8 cellular contexts compared by ENCODE assay signal in genomic region chr19:13115936-13116281, GRCh38. TPM values are rescaled to one million over a fixed set of nuclear protein-coding genes. Genes with fewer than 3 reads are reported as not detected.
DNase-seq lines count a peak whose midpoint lies in the region; ATAC-seq and TF ChIP-seq lines count a peak whose summit lies in the region.

No MANE protein-coding gene starts in this region.

- H3K27me3 ChIP-seq in SU-DHL-6 (ENCODE audit: low read length) = no peaks in the 10 kb centered on the region
- no peaks in the 10 kb centered on the region for H3K27me3 ChIP-seq in sigmoid colon

- peaks cover 0 to 49% (median 43%) of the 10 kb centered on the region in 4 donors for H3K4me1 ChIP-seq in sigmoid colon

- no peak for ATAC-seq in GM21381 (IDR thresholded peaks at IDR 0.05; ENCODE audit: unreplicated experiment)
- no peak for ATAC-seq in GM19395 (IDR thresholded peaks at IDR 0.05; ENCODE audit: unreplicated experiment)
- no peak for ATAC-seq in HG03108 (IDR thresholded peaks at IDR 0.05; ENCODE audit: unreplicated experiment)

- peaks cover 8% of the 10 kb centered on the region for H3F3A ChIP-seq in SU-DHL-6 (ENCODE audit: insufficient read depth)

- H3K27ac ChIP-seq in SU-DHL-6 (ENCODE audit: low read depth, low read length) (peak overlapping the region; percentile 79), sigmoid colon (peak overlapping the region; percentile 72 to 83 (median 76))

- peak overlapping the region; percentile 79 for H3K9ac ChIP-seq in SU-DHL-6 (ENCODE audit: low read length)

- peaks cover 37% of the 10 kb centered on the region for H3K79me2 ChIP-seq in SU-DHL-6 (ENCODE audit: insufficient read depth, low read length)

- H3K9me3 ChIP-seq in SU-DHL-6 (ENCODE audit: insufficient read depth, low read length) (no peaks in the 10 kb centered on the region), sigmoid colon (no peaks in the 10 kb centered on the region)

- TF ChIP-seq CTCF in GM12864 (IDR thresholded peaks at IDR 0.05; ENCODE audit: low read depth, low read length, missing control alignments) (no peak), SU-DHL-6 (IDR thresholded peaks at IDR 0.05; ENCODE audit: insufficient read depth, low read length, poor library complexity, severe bottlenecking) (no peak), fibroblast of the aortic adventitia (IDR thresholded peaks at IDR 0.05; ENCODE audit: insufficient read depth, low read length) (no peak), sigmoid colon (IDR thresholded peaks at IDR 0.05) (no peak)

- WGBS in sigmoid colon, 2 donors = 3 to 4% methylated on average over 18 of the region's 18 CpGs

- no peak for TF ChIP-seq POLR2A in sigmoid colon (IDR thresholded peaks at IDR 0.05)

- DNase-seq in GM12864 (ENCODE audit: low read depth) (no peak), fibroblast of the aortic adventitia (ENCODE audit: low read depth) (no peak), sigmoid colon (no peak), hippocampal formation (lab: John Stamatoyannopoulos, UW) (no peak)

- H3K9me2 ChIP-seq in SU-DHL-6 (replicated peaks; ENCODE audit: insufficient read depth, low read length) = no peaks in the 10 kb centered on the region

- no peaks in the 10 kb centered on the region for H4K20me1 ChIP-seq in SU-DHL-6 (ENCODE audit: low read depth, low read length)

- TF ChIP-seq EP300 in sigmoid colon (IDR thresholded peaks at IDR 0.05) = no peak

- intact Hi-C loops in sigmoid colon (cut with DNase I) = loop anchor here (5.0 kb wide), 2 partner anchors 36 to 146 kb away; partner anchors contain the start of genes IER2 and STX10

- no peak overlapping the region for H2AFZ ChIP-seq in SU-DHL-6 (ENCODE audit: low read depth, low read length, severe bottlenecking)

- H3K36me3 ChIP-seq in SU-DHL-6 (ENCODE audit: low read length) (0 out of 2 replicates have a peak, but pooled peaks cover 2% of the 10 kb centered on the region), sigmoid colon (peaks cover 0 to 33% (median 9%) of the 10 kb centered on the region in 4 donors)

- peak overlapping the region; percentile 74 for H3K4me2 ChIP-seq in SU-DHL-6 (ENCODE audit: low read depth, low read length, poor library complexity, severe bottlenecking)

- H3K4me3 ChIP-seq in GM12864 (ENCODE audit: low read depth, low read length) = peak overlapping the region; percentile 81
- H3K4me3 ChIP-seq in SU-DHL-6 (ENCODE audit: insufficient read depth, low read length, poor library complexity, severe bottlenecking) = peak overlapping the region; percentile 95
- peak overlapping the region; percentile 96 for H3K4me3 ChIP-seq in fibroblast of the aortic adventitia (ENCODE audit: low read depth, low read length)
- peak overlapping the region; percentile 91 to 99 (median 96) for H3K4me3 ChIP-seq in sigmoid colon

RNA-seq across cellular contexts. Expression of gene TRMT1, which starts 0.6 kb away (rescaled TPM):
- total RNA-seq in fibroblast of the aortic adventitia (ENCODE audit: low replicate concordance) (19.2 and 23.9 TPM in 2 replicates), sigmoid colon (10 to 100 TPM; 17.4 to 25.8 (median 21.9) TPM)
- polyA plus RNA-seq in sigmoid colon = 10 to 100 TPM in 2 of 3 donors, 1 to 10 TPM in 1; 6.7 to 48.6 (median 10.2) TPM

RNA-seq across cellular contexts. Expression of gene NACC1, which starts 2.2 kb away (rescaled TPM):
- total RNA-seq in fibroblast of the aortic adventitia (ENCODE audit: low replicate concordance) = 11.5 and 51.2 TPM in 2 replicates
- total RNA-seq in sigmoid colon = 10 to 100 TPM in 3 of 4 donors, 1 to 10 TPM in 1; 8.1 to 20.5 (median 17.3) TPM
- 10 to 100 TPM; 15.0 to 67.2 (median 26.4) TPM for polyA plus RNA-seq in sigmoid colon

RNA-seq across cellular contexts. Expression of gene LYL1, which starts 13.3 kb away (rescaled TPM):
- 0.63 and 1.4 TPM in 2 replicates for total RNA-seq in fibroblast of the aortic adventitia (ENCODE audit: low replicate concordance)
- 10 to 100 TPM; 13.0 to 17.8 (median 15.2) TPM for total RNA-seq in sigmoid colon
- 10 to 100 TPM in 1 of 3 donors, 1 to 10 TPM in 2; 3.0 to 18.4 (median 3.7) TPM for polyA plus RNA-seq in sigmoid colon

RNA-seq across cellular contexts. Expression of gene STX10, which starts 34.3 kb away (rescaled TPM):
- total RNA-seq in fibroblast of the aortic adventitia (ENCODE audit: low replicate concordance) (62.7 and 122 TPM in 2 replicates), sigmoid colon (10 to 100 TPM; 65.3 to 87.0 (median 76.8) TPM)
- polyA plus RNA-seq in sigmoid colon = 100 to 1,000 TPM in 1 of 3 donors, 10 to 100 TPM in 2; 63.1 to 127 (median 64.0) TPM

RNA-seq across cellular contexts. Expression of gene IER2, which starts 34.3 kb away (rescaled TPM):
- total RNA-seq in fibroblast of the aortic adventitia (ENCODE audit: low replicate concordance) (20.3 and 43.5 TPM in 2 replicates), sigmoid colon (100 to 1,000 TPM in 2 of 4 donors, 10 to 100 TPM in 2; 30.3 to 215 (median 85.6) TPM)
- 100 to 1,000 TPM in 2 of 3 donors, 10 to 100 TPM in 1; 62.9 to 163 (median 138) TPM for polyA plus RNA-seq in sigmoid colon
